ENCODE assay signal across 1 cellular context in the genomic region with DNA sequence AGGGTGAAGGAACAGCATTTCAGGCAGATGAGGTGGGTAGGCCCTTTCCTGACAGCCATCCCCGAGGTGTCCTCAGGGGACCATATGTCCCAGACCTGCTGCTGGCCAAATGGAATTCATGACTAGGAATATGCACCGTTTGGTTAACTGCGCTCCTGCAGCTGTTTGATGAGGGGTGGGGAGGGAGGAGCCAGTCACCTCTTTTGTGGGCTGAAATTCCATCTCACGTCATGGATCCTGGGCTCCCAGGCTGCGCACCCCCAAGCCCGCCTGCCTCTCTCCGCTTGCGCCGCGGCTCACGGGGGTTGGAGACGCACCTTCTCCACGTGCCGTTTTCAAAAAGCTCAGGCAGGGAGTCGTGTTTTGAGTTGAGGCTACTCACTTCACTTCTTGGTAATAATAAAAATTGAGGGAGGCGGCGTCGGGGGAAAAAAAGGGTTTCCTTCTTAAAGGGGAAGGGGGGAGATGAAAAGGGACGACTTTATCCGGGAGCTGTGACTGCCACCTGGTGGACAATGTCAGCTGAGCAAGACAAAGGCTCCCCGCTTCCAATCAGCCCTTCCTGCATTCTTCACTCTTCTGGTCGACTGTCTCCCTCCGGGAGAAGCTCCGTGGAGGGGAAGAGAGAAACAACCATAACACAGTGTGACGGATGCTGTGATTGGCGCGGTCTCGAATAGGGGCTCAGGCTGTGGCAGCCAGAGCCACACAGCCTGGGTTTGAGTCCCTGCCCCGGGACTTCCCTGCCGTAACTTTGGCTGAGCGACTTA.
TF ChIP-seq lines count a peak whose summit lies in the region.

No MANE protein-coding gene starts in this region.

TF ChIP-seq in HepG2, 621 proteins besides CTCF, POLR2A, EP300 and RAD21 (continued from another document):
- TF ChIP-seq HNF4G (IDR thresholded peaks at IDR 0.05; ENCODE audit: borderline replicate concordance, low read depth, low read length), result no peak
- no peak for TF ChIP-seq HNF4G (CRISPR knock-in tag; IDR thresholded peaks at IDR 0.05; ENCODE audit: borderline replicate concordance, low read depth)
- TF ChIP-seq, protein P1, sequence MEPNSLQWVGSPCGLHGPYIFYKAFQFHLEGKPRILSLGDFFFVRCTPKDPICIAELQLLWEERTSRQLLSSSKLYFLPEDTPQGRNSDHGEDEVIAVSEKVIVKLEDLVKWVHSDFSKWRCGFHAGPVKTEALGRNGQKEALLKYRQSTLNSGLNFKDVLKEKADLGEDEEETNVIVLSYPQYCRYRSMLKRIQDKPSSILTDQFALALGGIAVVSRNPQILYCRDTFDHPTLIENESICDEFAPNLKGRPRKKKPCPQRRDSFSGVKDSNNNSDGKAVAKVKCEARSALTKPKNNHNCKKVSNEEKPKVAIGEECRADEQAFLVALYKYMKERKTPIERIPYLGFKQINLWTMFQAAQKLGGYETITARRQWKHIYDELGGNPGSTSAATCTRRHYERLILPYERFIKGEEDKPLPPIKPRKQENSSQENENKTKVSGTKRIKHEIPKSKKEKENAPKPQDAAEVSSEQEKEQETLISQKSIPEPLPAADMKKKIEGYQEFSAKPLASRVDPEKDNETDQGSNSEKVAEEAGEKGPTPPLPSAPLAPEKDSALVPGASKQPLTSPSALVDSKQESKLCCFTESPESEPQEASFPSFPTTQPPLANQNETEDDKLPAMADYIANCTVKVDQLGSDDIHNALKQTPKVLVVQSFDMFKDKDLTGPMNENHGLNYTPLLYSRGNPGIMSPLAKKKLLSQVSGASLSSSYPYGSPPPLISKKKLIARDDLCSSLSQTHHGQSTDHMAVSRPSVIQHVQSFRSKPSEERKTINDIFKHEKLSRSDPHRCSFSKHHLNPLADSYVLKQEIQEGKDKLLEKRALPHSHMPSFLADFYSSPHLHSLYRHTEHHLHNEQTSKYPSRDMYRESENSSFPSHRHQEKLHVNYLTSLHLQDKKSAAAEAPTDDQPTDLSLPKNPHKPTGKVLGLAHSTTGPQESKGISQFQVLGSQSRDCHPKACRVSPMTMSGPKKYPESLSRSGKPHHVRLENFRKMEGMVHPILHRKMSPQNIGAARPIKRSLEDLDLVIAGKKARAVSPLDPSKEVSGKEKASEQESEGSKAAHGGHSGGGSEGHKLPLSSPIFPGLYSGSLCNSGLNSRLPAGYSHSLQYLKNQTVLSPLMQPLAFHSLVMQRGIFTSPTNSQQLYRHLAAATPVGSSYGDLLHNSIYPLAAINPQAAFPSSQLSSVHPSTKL (CRISPR knock-in tag; IDR thresholded peaks at IDR 0.05), result peak; percentile 6; the same call in 1 of the 2 replicates
- peak; percentile 65; the same call in 1 of the 2 replicates for TF ChIP-seq HOXA3 (CRISPR knock-in tag; IDR thresholded peaks at IDR 0.05)
- no peak for TF ChIP-seq ZSCAN29 (CRISPR knock-in tag; conservative IDR thresholded peaks at IDR 0.05)
- TF ChIP-seq, protein P2, sequence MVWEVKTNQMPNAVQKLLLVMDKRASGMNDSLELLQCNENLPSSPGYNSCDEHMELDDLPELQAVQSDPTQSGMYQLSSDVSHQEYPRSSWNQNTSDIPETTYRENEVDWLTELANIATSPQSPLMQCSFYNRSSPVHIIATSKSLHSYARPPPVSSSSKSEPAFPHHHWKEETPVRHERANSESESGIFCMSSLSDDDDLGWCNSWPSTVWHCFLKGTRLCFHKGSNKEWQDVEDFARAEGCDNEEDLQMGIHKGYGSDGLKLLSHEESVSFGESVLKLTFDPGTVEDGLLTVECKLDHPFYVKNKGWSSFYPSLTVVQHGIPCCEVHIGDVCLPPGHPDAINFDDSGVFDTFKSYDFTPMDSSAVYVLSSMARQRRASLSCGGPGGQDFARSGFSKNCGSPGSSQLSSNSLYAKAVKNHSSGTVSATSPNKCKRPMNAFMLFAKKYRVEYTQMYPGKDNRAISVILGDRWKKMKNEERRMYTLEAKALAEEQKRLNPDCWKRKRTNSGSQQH (CRISPR knock-in tag; IDR thresholded peaks at IDR 0.05; ENCODE audit: low read depth), result no peak
- no peak for TF ChIP-seq CBFB (CRISPR knock-in tag; IDR thresholded peaks at IDR 0.05)
- no peak for TF ChIP-seq AGO2 (optimal IDR thresholded peaks at IDR 0.05; ENCODE audit: low read depth, low read length)
- TF ChIP-seq ZNF614 (CRISPR knock-in tag; IDR thresholded peaks at IDR 0.05; ENCODE audit: borderline replicate concordance), result no peak
- TF ChIP-seq ZMYM4 (CRISPR knock-in tag; IDR thresholded peaks at IDR 0.05), result peak; percentile 20; the same call in 1 of the 2 replicates
- no peak for TF ChIP-seq ZNF792 (CRISPR knock-in tag; IDR thresholded peaks at IDR 0.05)
- TF ChIP-seq, protein P3, sequence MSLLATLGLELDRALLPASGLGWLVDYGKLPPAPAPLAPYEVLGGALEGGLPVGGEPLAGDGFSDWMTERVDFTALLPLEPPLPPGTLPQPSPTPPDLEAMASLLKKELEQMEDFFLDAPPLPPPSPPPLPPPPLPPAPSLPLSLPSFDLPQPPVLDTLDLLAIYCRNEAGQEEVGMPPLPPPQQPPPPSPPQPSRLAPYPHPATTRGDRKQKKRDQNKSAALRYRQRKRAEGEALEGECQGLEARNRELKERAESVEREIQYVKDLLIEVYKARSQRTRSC (CRISPR knock-in tag; IDR thresholded peaks at IDR 0.05; ENCODE audit: low read depth), result no peak
- no peak for TF ChIP-seq NFE2L1 (CRISPR knock-in tag; IDR thresholded peaks at IDR 0.05; ENCODE audit: borderline replicate concordance)
- TF ChIP-seq STAT5B (CRISPR knock-in tag; IDR thresholded peaks at IDR 0.05), result no peak
- TF ChIP-seq FOXA3 (CRISPR knock-in tag; IDR thresholded peaks at IDR 0.05), result peak; percentile 15; the same call in 1 of the 2 replicates
- no peak for TF ChIP-seq ZNF569 (CRISPR knock-in tag; IDR thresholded peaks at IDR 0.05; ENCODE audit: borderline replicate concordance)
- TF ChIP-seq, protein P4, sequence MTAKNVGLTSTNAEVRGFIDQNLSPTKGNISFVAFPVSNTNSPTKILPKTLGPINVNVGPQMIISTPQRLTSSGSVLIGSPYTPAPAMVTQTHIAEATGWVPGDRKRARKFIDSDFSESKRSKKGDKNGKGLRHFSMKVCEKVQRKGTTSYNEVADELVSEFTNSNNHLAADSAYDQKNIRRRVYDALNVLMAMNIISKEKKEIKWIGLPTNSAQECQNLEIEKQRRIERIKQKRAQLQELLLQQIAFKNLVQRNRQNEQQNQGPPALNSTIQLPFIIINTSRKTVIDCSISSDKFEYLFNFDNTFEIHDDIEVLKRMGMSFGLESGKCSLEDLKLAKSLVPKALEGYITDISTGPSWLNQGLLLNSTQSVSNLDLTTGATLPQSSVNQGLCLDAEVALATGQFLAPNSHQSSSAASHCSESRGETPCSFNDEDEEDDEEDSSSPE (CRISPR knock-in tag; IDR thresholded peaks at IDR 0.05), result 0 out of 2 replicates have a peak, but pooled peaks have one; percentile 30
- TF ChIP-seq ZFP36L1 (CRISPR knock-in tag; IDR thresholded peaks at IDR 0.05), result no peak
- no peak for TF ChIP-seq BRD4 (CRISPR knock-in tag; IDR thresholded peaks at IDR 0.05)
- TF ChIP-seq ARHGAP35 (CRISPR knock-in tag; IDR thresholded peaks at IDR 0.05; ENCODE audit: borderline replicate concordance), result 0 out of 2 replicates have a peak, but pooled peaks have one; percentile 25
- 0 out of 2 replicates have a peak, but pooled peaks have one; percentile 47 for TF ChIP-seq MIER3 (CRISPR knock-in tag; IDR thresholded peaks at IDR 0.05; ENCODE audit: borderline replicate concordance)
- TF ChIP-seq, protein P5, sequence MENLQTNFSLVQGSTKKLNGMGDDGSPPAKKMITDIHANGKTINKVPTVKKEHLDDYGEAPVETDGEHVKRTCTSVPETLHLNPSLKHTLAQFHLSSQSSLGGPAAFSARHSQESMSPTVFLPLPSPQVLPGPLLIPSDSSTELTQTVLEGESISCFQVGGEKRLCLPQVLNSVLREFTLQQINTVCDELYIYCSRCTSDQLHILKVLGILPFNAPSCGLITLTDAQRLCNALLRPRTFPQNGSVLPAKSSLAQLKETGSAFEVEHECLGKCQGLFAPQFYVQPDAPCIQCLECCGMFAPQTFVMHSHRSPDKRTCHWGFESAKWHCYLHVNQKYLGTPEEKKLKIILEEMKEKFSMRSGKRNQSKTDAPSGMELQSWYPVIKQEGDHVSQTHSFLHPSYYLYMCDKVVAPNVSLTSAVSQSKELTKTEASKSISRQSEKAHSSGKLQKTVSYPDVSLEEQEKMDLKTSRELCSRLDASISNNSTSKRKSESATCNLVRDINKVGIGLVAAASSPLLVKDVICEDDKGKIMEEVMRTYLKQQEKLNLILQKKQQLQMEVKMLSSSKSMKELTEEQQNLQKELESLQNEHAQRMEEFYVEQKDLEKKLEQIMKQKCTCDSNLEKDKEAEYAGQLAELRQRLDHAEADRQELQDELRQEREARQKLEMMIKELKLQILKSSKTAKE (CRISPR knock-in tag; IDR thresholded peaks at IDR 0.05; ENCODE audit: borderline replicate concordance), result no peak
- TF ChIP-seq SOX5 (CRISPR knock-in tag; IDR thresholded peaks at IDR 0.05; ENCODE audit: borderline replicate concordance), result peak; percentile 43; the same call in 1 of the 2 replicates
- TF ChIP-seq ZSCAN25 (CRISPR knock-in tag; IDR thresholded peaks at IDR 0.05), result peak; percentile 81
- TF ChIP-seq NBN (conservative IDR thresholded peaks at IDR 0.05), result no peak
- 0 out of 2 replicates have a peak, but pooled peaks have one; percentile 18 for TF ChIP-seq DMAP1 (CRISPR knock-in tag; IDR thresholded peaks at IDR 0.05)
- no peak for TF ChIP-seq ZNF766 (CRISPR knock-in tag; IDR thresholded peaks at IDR 0.05; ENCODE audit: borderline replicate concordance)
- no peak for TF ChIP-seq ZNF737 (CRISPR knock-in tag; IDR thresholded peaks at IDR 0.05; ENCODE audit: borderline replicate concordance)
- no peak for TF ChIP-seq LCORL (IDR thresholded peaks at IDR 0.05)
- 0 out of 2 replicates have a peak, but pooled peaks have one; percentile 24 for TF ChIP-seq LCORL (CRISPR knock-in tag; IDR thresholded peaks at IDR 0.05)
- 0 out of 2 replicates have a peak, but pooled peaks have one; percentile 35 for TF ChIP-seq ZNF431 (CRISPR knock-in tag; IDR thresholded peaks at IDR 0.05; ENCODE audit: borderline replicate concordance, low read depth)
- TF ChIP-seq JARID2 (CRISPR knock-in tag; IDR thresholded peaks at IDR 0.05; ENCODE audit: insufficient replicate concordance), result no peak
- TF ChIP-seq ZNF839 (CRISPR knock-in tag; IDR thresholded peaks at IDR 0.05; ENCODE audit: borderline replicate concordance), result no peak
- TF ChIP-seq KAT8 (CRISPR knock-in tag; IDR thresholded peaks at IDR 0.05), result peak; percentile 30; the same call in 1 of the 2 replicates
- TF ChIP-seq POGZ (CRISPR knock-in tag; IDR thresholded peaks at IDR 0.05), result peak; percentile 11; the same call in 1 of the 2 replicates
- TF ChIP-seq, protein P6, sequence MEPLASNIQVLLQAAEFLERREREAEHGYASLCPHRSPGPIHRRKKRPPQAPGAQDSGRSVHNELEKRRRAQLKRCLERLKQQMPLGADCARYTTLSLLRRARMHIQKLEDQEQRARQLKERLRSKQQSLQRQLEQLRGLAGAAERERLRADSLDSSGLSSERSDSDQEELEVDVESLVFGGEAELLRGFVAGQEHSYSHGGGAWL (CRISPR knock-in tag; IDR thresholded peaks at IDR 0.05), result peak; percentile 60; the same call in 1 of the 2 replicates
- TF ChIP-seq STAG1 (CRISPR knock-in tag; IDR thresholded peaks at IDR 0.05), result peak; percentile 91
- TF ChIP-seq ZNF317 (CRISPR knock-in tag; IDR thresholded peaks at IDR 0.05), result peak; percentile 97
- TF ChIP-seq, protein P7, sequence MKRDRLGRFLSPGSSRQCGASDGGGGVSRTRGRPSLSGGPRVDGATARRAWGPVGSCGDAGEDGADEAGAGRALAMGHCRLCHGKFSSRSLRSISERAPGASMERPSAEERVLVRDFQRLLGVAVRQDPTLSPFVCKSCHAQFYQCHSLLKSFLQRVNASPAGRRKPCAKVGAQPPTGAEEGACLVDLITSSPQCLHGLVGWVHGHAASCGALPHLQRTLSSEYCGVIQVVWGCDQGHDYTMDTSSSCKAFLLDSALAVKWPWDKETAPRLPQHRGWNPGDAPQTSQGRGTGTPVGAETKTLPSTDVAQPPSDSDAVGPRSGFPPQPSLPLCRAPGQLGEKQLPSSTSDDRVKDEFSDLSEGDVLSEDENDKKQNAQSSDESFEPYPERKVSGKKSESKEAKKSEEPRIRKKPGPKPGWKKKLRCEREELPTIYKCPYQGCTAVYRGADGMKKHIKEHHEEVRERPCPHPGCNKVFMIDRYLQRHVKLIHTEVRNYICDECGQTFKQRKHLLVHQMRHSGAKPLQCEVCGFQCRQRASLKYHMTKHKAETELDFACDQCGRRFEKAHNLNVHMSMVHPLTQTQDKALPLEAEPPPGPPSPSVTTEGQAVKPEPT (CRISPR knock-in tag; IDR thresholded peaks at IDR 0.05; ENCODE audit: low read depth), result no peak
- TF ChIP-seq ZNF619 (CRISPR knock-in tag; IDR thresholded peaks at IDR 0.05), result 0 out of 2 replicates have a peak, but pooled peaks have one; percentile 9
- peak; percentile 39 for TF ChIP-seq PHF5A (CRISPR knock-in tag; IDR thresholded peaks at IDR 0.05; ENCODE audit: low read depth, unreplicated experiment)
